Comparison of ENCODE assay signal across 18 cellular contexts in genomic region chr14:21528381-21529348, GRCh38. TPM values are rescaled to one million over a fixed set of nuclear protein-coding genes. Genes with fewer than 3 reads are reported as not detected.
DNase-seq lines count a peak whose midpoint lies in the region; ATAC-seq and TF ChIP-seq lines count a peak whose summit lies in the region.
"Had no signal": no experiment of that assay in that cellular context is flagged by ENCODE, and none has a peak within 500 bp of the region (broad histone marks: within the 10 kb centered on the region; RNA-seq: fewer than 3 reads in every experiment).

No MANE protein-coding gene starts in this region.

- H3K4me3 ChIP-seq in cardiac muscle cell: no peak overlapping the region
- peak overlapping the region; percentile 19 for H3K4me3 ChIP-seq in OCI-LY7 (ENCODE audit: low read depth, low read length, poor library complexity, severe bottlenecking)
- no peak overlapping the region for H3K4me3 ChIP-seq in fibroblast of the aortic adventitia (ENCODE audit: low read depth, low read length)
- no peak overlapping the region for H3K4me3 ChIP-seq in mucosa of descending colon
- H3K4me3 ChIP-seq: gastrocnemius medialis, left ventricle myocardium inferior had no signal

- no TSS peak for BruUV-seq in OCI-LY7 (replicated peaks; lab: Mats Ljungman, UMichigan)

- peak overlapping the region; percentile 65 for H3K4me2 ChIP-seq in OCI-LY7 (ENCODE audit: low read length)

- no peaks in the 10 kb centered on the region for H3K9me2 ChIP-seq in OCI-LY7 (ENCODE audit: insufficient read depth, low read length)

- ATAC-seq in Right ventricle myocardium inferior: no peak
- no peak for ATAC-seq in GM21390 (IDR thresholded peaks at IDR 0.05; ENCODE audit: unreplicated experiment)
- ATAC-seq in mucosa of descending colon: no peak
- ATAC-seq: activated CD4-positive, CD25-positive, alpha-beta regulatory T cell treated with anti-CD3 and anti-CD28 coated beads, Interleukin-2, amount 50 U/mL, for 24 hours; gastrocnemius medialis had no signal

- intact Hi-C loops in Right ventricle myocardium inferior (cut with DNase I): no loop called here
- intact Hi-C loops in OCI-LY7 (cut with micrococcal nuclease; ENCODE audit: unreplicated experiment): no loop called here
- intact Hi-C loops in mucosa of descending colon (cut with DNase I, micrococcal nuclease): no loop called here

- H3K27ac ChIP-seq in cardiac muscle cell: peak overlapping the region; percentile 19
- peak overlapping the region; percentile 61 for H3K27ac ChIP-seq in OCI-LY7 (ENCODE audit: low read depth, low read length, poor library complexity, severe bottlenecking)
- H3K27ac ChIP-seq: gastrocnemius medialis, left ventricle myocardium inferior had no signal

- H3K9me3 ChIP-seq in cardiac muscle cell (ENCODE audit: low read depth): no peaks in the 10 kb centered on the region
- H3K9me3 ChIP-seq in OCI-LY7 (ENCODE audit: low read length): no peaks in the 10 kb centered on the region
- H3K9me3 ChIP-seq in mucosa of descending colon: no peaks in the 10 kb centered on the region
- H3K9me3 ChIP-seq: gastrocnemius medialis, left ventricle myocardium inferior had no signal

- CTCF ChIA-PET in OCI-LY7 (lab: Charles Lee; ENCODE audit: unreplicated experiment): no interaction called here

- H3K4me1 ChIP-seq in cardiac muscle cell (ENCODE audit: low read depth) (peaks cover 4% of the 10 kb centered on the region), OCI-LY7 (ENCODE audit: insufficient read depth, low read length, poor library complexity, severe bottlenecking) (peaks cover 50% of the 10 kb centered on the region), mucosa of descending colon (ENCODE audit: low read depth) (no peaks in the 10 kb centered on the region)

- no peaks in the 10 kb centered on the region for H3K27me3 ChIP-seq in cardiac muscle cell

- H3K79me2 ChIP-seq in OCI-LY7 (ENCODE audit: insufficient read depth, low read depth, low read length): no peaks in the 10 kb centered on the region

- POLR2A ChIA-PET in OCI-LY7 (lab: Charles Lee): interaction anchor here (0.6 to 3.2 kb wide), 12 partner anchors 8 to 392 kb away, joined by 3 to 24 read pairs (median 4); partner anchors contain the start of gene METTL3

- no peak for TF ChIP-seq CTCF in cardiac muscle cell (IDR thresholded peaks at IDR 0.05; ENCODE audit: low read depth, low read length)
- TF ChIP-seq CTCF in OCI-LY7 (conservative IDR thresholded peaks at IDR 0.05; ENCODE audit: low read length): no peak
- no peak for TF ChIP-seq CTCF in fibroblast of the aortic adventitia (IDR thresholded peaks at IDR 0.05; ENCODE audit: insufficient read depth, low read length)
- TF ChIP-seq CTCF in mucosa of descending colon (IDR thresholded peaks at IDR 0.05): no peak

- peak overlapping the region; percentile 74 for H2AFZ ChIP-seq in OCI-LY7 (ENCODE audit: low read length)

- DNase-seq in cardiac muscle cell (ENCODE audit: low read depth in 1 of 2, low spot score in 1 of 2) (peak in 1 of 2 donors; percentile 75), Right ventricle myocardium inferior (ENCODE audit: missing footprints) (no peak), OCI-LY7 (ENCODE audit: low spot score) (peak; percentile 63), fibroblast of the aortic adventitia (ENCODE audit: low read depth) (peak; percentile 66), CD1c-positive myeloid dendritic cell (ENCODE audit: extremely low spot score) (no peak), cerebellar cortex (ENCODE audit: low spot score) (no peak), mucosa of descending colon (no peak)
- DNase-seq: activated naive CD8-positive, alpha-beta T cell treated with anti-CD3 and anti-CD28 coated beads for 36 hours; gastrocnemius medialis; left ventricle myocardium inferior; NCI-H2081 treated with DMSO at 0.1 percent for 48 hours; Right ventricle myocardium superior had no signal

- H3K36me3 ChIP-seq in cardiac muscle cell (no peaks in the 10 kb centered on the region), OCI-LY7 (ENCODE audit: insufficient read depth, low read length) (no peaks in the 10 kb centered on the region), mucosa of descending colon (ENCODE audit: low read depth) (no peaks in the 10 kb centered on the region)
- H3K36me3 ChIP-seq: gastrocnemius medialis, left ventricle myocardium inferior had no signal

- H4K20me1 ChIP-seq in OCI-LY7 (ENCODE audit: insufficient read depth, low read length): no peaks in the 10 kb centered on the region

RNA-seq across cellular contexts. Expression of gene SALL2, which starts 2.5 kb away (rescaled TPM):
- 56.8 and 74.6 TPM in 2 replicates for total RNA-seq in cardiac muscle cell
- polyA plus RNA-seq in cardiac muscle cell: 32.5 and 39.8 TPM in 2 replicates
- total RNA-seq in Right ventricle myocardium inferior: 4.9 TPM
- 7.9 and 8.2 TPM in 2 replicates for total RNA-seq in OCI-LY7 (2014; rRNA removed; shearing (Covaris generic))
- total RNA-seq in OCI-LY7 (2022): 12.9 and 15.9 TPM in 2 replicates
- total RNA-seq in fibroblast of the aortic adventitia (ENCODE audit: low replicate concordance): 5.3 and 9.0 TPM in 2 replicates
- 10 to 100 TPM in 1 of 3 donors, 1 to 10 TPM in 2; 1.0 to 25.6 (median 1.2) TPM for total RNA-seq in mucosa of descending colon

RNA-seq across cellular contexts. Expression of gene METTL3, which starts 17.5 kb away (rescaled TPM):
- total RNA-seq in cardiac muscle cell: 57.9 and 69.2 TPM in 2 replicates
- 59.7 and 63.9 TPM in 2 replicates for polyA plus RNA-seq in cardiac muscle cell
- total RNA-seq in Right ventricle myocardium inferior: 24.9 TPM
- total RNA-seq in OCI-LY7 (2014; rRNA removed; shearing (Covaris generic)): 118 and 145 TPM in 2 replicates
- total RNA-seq in OCI-LY7 (2022): 101 and 105 TPM in 2 replicates
- total RNA-seq in fibroblast of the aortic adventitia (ENCODE audit: low replicate concordance): 27.7 and 36.2 TPM in 2 replicates
- total RNA-seq in mucosa of descending colon: 10 to 100 TPM; 33.8 to 43.6 (median 34.6) TPM

RNA-seq across cellular contexts. Expression of gene OR10G3, which starts 51.2 kb away (rescaled TPM):
- not detected in 2 replicates for total RNA-seq in cardiac muscle cell
- polyA plus RNA-seq in cardiac muscle cell: not detected in 2 replicates
- total RNA-seq in Right ventricle myocardium inferior: not detected
- not detected in 2 replicates for total RNA-seq in OCI-LY7 (2014; rRNA removed; shearing (Covaris generic))
- not detected in 2 replicates for total RNA-seq in OCI-LY7 (2022)
- not detected in 2 replicates for total RNA-seq in fibroblast of the aortic adventitia (ENCODE audit: low replicate concordance)
- not detected for total RNA-seq in mucosa of descending colon
- total RNA-seq: activated naive CD8-positive, alpha-beta T cell treated with anti-CD3 and anti-CD28 coated beads for 36 hours; Daoy; dermis microvascular lymphatic vessel endothelial cell; gastrocnemius medialis; left ventricle myocardium inferior; posterior vena cava; Right ventricle myocardium superior; urinary bladder had no signal
- polyA plus RNA-seq: urinary bladder had no signal

RNA-seq across cellular contexts. Expression of gene TOX4, which starts 51.7 kb away (rescaled TPM):
- total RNA-seq in cardiac muscle cell: 34.3 and 37.8 TPM in 2 replicates
- polyA plus RNA-seq in cardiac muscle cell: 42.3 and 45.2 TPM in 2 replicates
- total RNA-seq in Right ventricle myocardium inferior: 86.5 TPM
- 17.6 and 26.1 TPM in 2 replicates for total RNA-seq in OCI-LY7 (2014; rRNA removed; shearing (Covaris generic))
- total RNA-seq in OCI-LY7 (2022): 56.2 and 65.4 TPM in 2 replicates
- total RNA-seq in fibroblast of the aortic adventitia (ENCODE audit: low replicate concordance): 21.1 and 37.2 TPM in 2 replicates
- total RNA-seq in mucosa of descending colon: 10 to 100 TPM; 72.9 to 91.6 (median 78.4) TPM

RNA-seq across cellular contexts. Expression of gene RAB2B, which starts 51.9 kb away (rescaled TPM):
- 28.5 and 29.7 TPM in 2 replicates for total RNA-seq in cardiac muscle cell
- polyA plus RNA-seq in cardiac muscle cell: 17.8 and 28.5 TPM in 2 replicates
- 15.1 TPM for total RNA-seq in Right ventricle myocardium inferior
- 14.4 and 14.5 TPM in 2 replicates for total RNA-seq in OCI-LY7 (2014; rRNA removed; shearing (Covaris generic))
- total RNA-seq in OCI-LY7 (2022): 18.7 and 24.2 TPM in 2 replicates
- 7.8 and 28.1 TPM in 2 replicates for total RNA-seq in fibroblast of the aortic adventitia (ENCODE audit: low replicate concordance)
- 10 to 100 TPM; 18.9 to 29.1 (median 19.1) TPM for total RNA-seq in mucosa of descending colon

Comparison
In these comparisons a context has a peak if more than half of its experiments do, and no peak if none do; other contexts are left out.
1. DNase-seq: peak in OCI-LY7 (single experiment) and fibroblast of the aortic adventitia (single experiment); none in Right ventricle myocardium inferior (single experiment), CD1c-positive myeloid dendritic cell (single experiment), cerebellar cortex (single experiment) and mucosa of descending colon (0 of 3).